In genomic region chr10:5547934-5548660, GRCh38 we compare ENCODE assay signal across 9 cellular contexts. TPM values are rescaled to one million over a fixed set of nuclear protein-coding genes. Genes with fewer than 3 reads are reported as not detected.
A peak's percentile ranks its signal among the peaks of the same experiment; 100 is the strongest.
DNase-seq lines count a peak whose midpoint lies in the region; ATAC-seq and TF ChIP-seq lines count a peak whose summit lies in the region.
"Had no signal": no experiment of that assay in that cellular context is flagged by ENCODE, and none has a peak within 500 bp of the region (broad histone marks: within the 10 kb centered on the region; RNA-seq: fewer than 3 reads in every experiment).

No MANE protein-coding gene starts in this region.

- H3K4me3 ChIP-seq in PC-9: peak overlapping the region; percentile 51; the same call in 1 of the 2 replicates
- H3K4me3 ChIP-seq in fibroblast of pulmonary artery (replicated peaks; ENCODE audit: low read depth, low read length): peak overlapping the region; percentile 13
- H3K4me3 ChIP-seq: GM12878 had no signal

- POLR2A ChIA-PET in PC-9 (lab: Charles Lee; ENCODE audit: unreplicated experiment): interaction anchor here (0.5 to 2.9 kb wide), 16 partner anchors 9 to 333 kb away, joined by 3 to 31 read pairs (median 5); no protein-coding TSS in a partner anchor

- BruUV-seq in PC-9 (replicated peaks; lab: Mats Ljungman, UMichigan): no TSS peak

- intact Hi-C loops in PC-9 (cut with micrococcal nuclease; ENCODE audit: unreplicated experiment) (loop anchor here (1.0 to 5.0 kb wide), 5 partner anchors 60 to 701 kb away; no protein-coding TSS in a partner anchor), posterior vena cava (cut with DNase I) (loop anchor here in 1 of 2 donors (10.0 kb wide), 1 partner anchor 93 kb away; no protein-coding TSS in a partner anchor)

- H3K4me2 ChIP-seq in PC-9: peak overlapping the region; percentile 86

- no peaks in the 10 kb centered on the region for H4K20me1 ChIP-seq in PC-9 (ENCODE audit: insufficient read depth)

- peaks cover 5% of the 10 kb centered on the region; the same call in 1 of the 2 replicates for H3K36me3 ChIP-seq in PC-9 (ENCODE audit: low read depth)

- H3K4me1 ChIP-seq in PC-9 (replicated peaks; ENCODE audit: insufficient read depth): peaks cover 95% of the 10 kb centered on the region

- DNase-seq in DMS53 (lab: John Stamatoyannopoulos, UW) (peak; percentile 95), PC-9 (peak; percentile 70 to 95), fibroblast of pulmonary artery (ENCODE audit: low read depth) (no peak), posterior vena cava (ENCODE audit: low spot score) (peak; percentile 82), NCI-H82 (lab: John Stamatoyannopoulos, UW) (no peak)

- TF ChIP-seq CTCF in PC-9 (conservative IDR thresholded peaks at IDR 0.05) (no peak), fibroblast of pulmonary artery (IDR thresholded peaks at IDR 0.05; ENCODE audit: low read length, missing control alignments) (no peak)

- no peak overlapping the region; the same call in 1 of the 2 replicates for H2AFZ ChIP-seq in PC-9

- ATAC-seq in GM19463 (IDR thresholded peaks at IDR 0.05; ENCODE audit: unreplicated experiment): no peak
- no peak for ATAC-seq in HG02759 (IDR thresholded peaks at IDR 0.05; ENCODE audit: unreplicated experiment)
- ATAC-seq in HG02798 (IDR thresholded peaks at IDR 0.05; ENCODE audit: poor library complexity, unreplicated experiment): no peak

- H3K9me3 ChIP-seq in PC-9 (ENCODE audit: insufficient read depth, low read depth): no peaks in the 10 kb centered on the region

- CTCF ChIA-PET in PC-9 (lab: Charles Lee): interaction anchor here (1.0 to 1.3 kb wide), 4 partner anchors 42 to 75 kb away, joined by 3 to 7 read pairs (median 4); no protein-coding TSS in a partner anchor

- H3K27ac ChIP-seq in PC-9: peak overlapping the region; percentile 100

- no peaks in the 10 kb centered on the region for H3K9me2 ChIP-seq in PC-9 (ENCODE audit: insufficient read depth)

- no peaks in the 10 kb centered on the region for H3K27me3 ChIP-seq in PC-9 (ENCODE audit: insufficient read depth, low read depth)

- peaks cover 14% of the 10 kb centered on the region for H3K79me2 ChIP-seq in PC-9 (ENCODE audit: low read depth)

- peaks cover 89% of the 10 kb centered on the region for H3F3A ChIP-seq in PC-9 (ENCODE audit: insufficient read depth, low read depth)

RNA-seq across cellular contexts. Expression of gene CALML3, which starts 23.3 kb away (rescaled TPM):
- total RNA-seq in PC-9 (2021) (not detected in 2 replicates), posterior vena cava (not detected)
- total RNA-seq: GM12878 had no signal

RNA-seq across cellular contexts. Expression of gene CALML5, which starts 48.7 kb away (rescaled TPM):
- total RNA-seq in PC-9 (2021) (3.0 and 6.3 TPM in 2 replicates), posterior vena cava (not detected)
- total RNA-seq: GM12878 had no signal

Comparison
In these comparisons a context has a peak if more than half of its experiments do, and no peak if none do; other contexts are left out.
1. DNase-seq: peak in DMS53 (single experiment), PC-9 (2 of 2) and posterior vena cava (single experiment); none in fibroblast of pulmonary artery (single experiment) and NCI-H82 (single experiment).